Comparison of ENCODE assay signal across 8 cellular contexts in the genomic region with DNA sequence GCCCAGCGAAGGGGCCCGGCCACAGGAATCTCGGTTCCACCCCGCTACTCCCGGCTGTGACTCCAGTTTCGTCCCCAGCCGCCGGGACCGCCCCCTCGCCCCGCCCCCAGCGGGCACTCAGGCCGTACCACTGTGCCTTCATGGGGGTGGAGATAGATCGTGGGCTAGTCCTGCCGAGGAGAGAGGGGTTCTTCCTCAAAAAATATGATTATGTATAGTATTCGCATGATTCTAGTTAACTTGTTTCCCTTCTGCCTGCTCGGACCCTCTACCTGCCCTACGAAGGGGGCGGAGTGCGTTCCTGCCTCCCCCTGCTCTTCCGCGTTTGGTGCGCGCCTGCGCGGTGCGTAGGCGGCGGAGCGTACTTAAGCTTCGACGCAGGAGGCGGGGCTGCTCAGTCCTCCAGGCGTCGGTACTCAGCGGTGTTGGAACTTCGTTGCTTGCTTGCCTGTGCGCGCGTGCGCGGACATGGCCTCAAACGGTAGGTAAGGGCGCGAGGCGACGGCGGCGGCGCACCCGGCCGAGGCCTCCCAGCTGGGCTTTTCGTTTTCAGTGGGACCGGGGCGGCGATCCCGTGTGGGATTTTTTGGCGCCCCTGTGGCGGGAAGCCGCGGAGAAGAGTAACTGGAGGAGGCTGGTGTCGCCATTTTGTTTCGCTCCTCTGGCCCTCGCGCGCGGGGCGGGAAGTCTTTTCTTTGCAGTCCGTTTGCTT. TPM values are rescaled to one million over a fixed set of nuclear protein-coding genes. Genes with fewer than 3 reads are reported as not detected.
DNase-seq lines count a peak whose midpoint lies in the region; ATAC-seq and TF ChIP-seq lines count a peak whose summit lies in the region.

A gene (plus strand): TSS at position 393 of the 712 bp plus-strand sequence. CDS start 76 bp downstream, at position 469.

- peaks cover 6% of the 10 kb centered on the region; the same call in 1 of the 2 replicates for H3K4me1 ChIP-seq in HUES48 (ENCODE audit: control insufficient read depth, insufficient read depth, low read length)
- H3K4me1 ChIP-seq in OCI-LY1 (ENCODE audit: insufficient read depth, low read length, severe bottlenecking) = peaks cover 31% of the 10 kb centered on the region

- H3K9me2 ChIP-seq in OCI-LY1 (ENCODE audit: low read depth, low read length) = no peaks in the 10 kb centered on the region

- peak within 1 kb of the TSS; percentile 97 for H3K9ac ChIP-seq in HUES48 (ENCODE audit: low read depth, low read length)
- H3K9ac ChIP-seq in OCI-LY1 (ENCODE audit: low read length) = peak within 1 kb of the TSS; percentile 89

- H4K20me1 ChIP-seq in OCI-LY1 (ENCODE audit: insufficient read depth, low read length) = peaks cover 7% of the 10 kb centered on the region; the same call in 1 of the 2 replicates

- H3K27me3 ChIP-seq in HUES48 (ENCODE audit: control insufficient read depth, insufficient read depth, low read length) (no peaks in the 10 kb centered on the region), OCI-LY1 (ENCODE audit: insufficient read depth, low read length) (no peaks in the 10 kb centered on the region)

- H3K4me2 ChIP-seq in OCI-LY1 (ENCODE audit: low read length) = peak within 1 kb of the TSS; percentile 94

- H3F3A ChIP-seq in OCI-LY1 (ENCODE audit: insufficient read depth, low read length) = peaks cover 5% of the 10 kb centered on the region; the same call in 1 of the 2 replicates

- H3K4me3 Mint-ChIP-seq in endothelial cell (ENCODE audit: unreplicated experiment) = peak within 1 kb of the TSS; percentile 98

- H3K36me3 ChIP-seq in HUES48 (ENCODE audit: control insufficient read depth, insufficient read depth, low read length) (peaks cover 37% of the 10 kb centered on the region), OCI-LY1 (ENCODE audit: insufficient read depth, low read length) (peaks cover 43% of the 10 kb centered on the region)

- peaks cover 40% of the 10 kb centered on the region for H3K4me1 Mint-ChIP-seq in endothelial cell (ENCODE audit: unreplicated experiment)

- H3K9me3 Mint-ChIP-seq in endothelial cell (ENCODE audit: unreplicated experiment) = no peaks in the 10 kb centered on the region

- H3K4me3 ChIP-seq in HUES48 (ENCODE audit: low read depth, low read length) (peak within 1 kb of the TSS; percentile 85), OCI-LY1 (ENCODE audit: low read depth, low read length, poor library complexity, severe bottlenecking) (peak within 1 kb of the TSS; percentile 75)

- H3K9me3 ChIP-seq in HUES48 (ENCODE audit: control insufficient read depth, insufficient read depth, low read length) (no peaks in the 10 kb centered on the region), OCI-LY1 (ENCODE audit: low read length) (no peaks in the 10 kb centered on the region)

- H2AFZ ChIP-seq in OCI-LY1 (ENCODE audit: low read length) = no peak within 1 kb of the TSS

- DNase-seq in Caki2 (ENCODE audit: low read depth) = peak; percentile 89
- DNase-seq in activated CD8-positive, alpha-beta memory T cell treated with anti-CD3 and anti-CD28 coated beads, Interleukin-2, amount 50 U/mL, for 48 hours = peak; percentile 98
- peak; percentile 85 for DNase-seq in endothelial cell (ENCODE audit: low spot score)
- peak; percentile 90 for DNase-seq in middle frontal gyrus (ENCODE audit: extremely low spot score, low spot score)
- DNase-seq in stimulated activated CD8-positive, alpha-beta memory T cell treated with anti-CD3 and anti-CD28 coated beads, Interleukin-2, amount 100 ng/mL, for 1 hour (ENCODE audit: low read depth in 2 of 2) = peak; percentile 80 to 85

- no peak for TF ChIP-seq CTCF in OCI-LY1 (IDR thresholded peaks at IDR 0.05; ENCODE audit: low read length)
- TF ChIP-seq CTCF in endothelial cell (IDR thresholded peaks at IDR 0.05; ENCODE audit: unreplicated experiment) = no peak

- in situ Hi-C loops in Caki2 (cut with HindIII; ENCODE audit: low pct_unique_long_range_greater_than_20kb, low sequenced_read_pairs) = no loop called here

- peak; percentile 62 for ATAC-seq in GM21423 (IDR thresholded peaks at IDR 0.05; ENCODE audit: unreplicated experiment)

- peak within 1 kb of the TSS; percentile 98 for H3K27ac Mint-ChIP-seq in endothelial cell (ENCODE audit: unreplicated experiment)

- peaks cover 30% of the 10 kb centered on the region for H3K27me3 Mint-ChIP-seq in endothelial cell (ENCODE audit: unreplicated experiment)

- H3K27ac ChIP-seq in HUES48 (ENCODE audit: low read depth, low read length) = peak within 1 kb of the TSS; percentile 96
- peak within 1 kb of the TSS; percentile 88 for H3K27ac ChIP-seq in OCI-LY1 (ENCODE audit: low read depth, low read length, poor library complexity, severe bottlenecking)

- H3K79me2 ChIP-seq in OCI-LY1 (ENCODE audit: insufficient read depth, low read length) = peaks cover 39% of the 10 kb centered on the region

- peaks cover 34% of the 10 kb centered on the region for H3K36me3 Mint-ChIP-seq in endothelial cell (ENCODE audit: low read depth, unreplicated experiment)

RNA-seq across cellular contexts. Expression of the gene that starts here (rescaled TPM):
- 15.3 and 34.6 TPM in 2 replicates for total RNA-seq in Caki2 (2014; rRNA removed; shearing (Covaris generic); ENCODE audit: low replicate concordance)
- total RNA-seq in endothelial cell (ENCODE audit: unreplicated experiment) = 590 TPM

Comparison
In these comparisons a context has a peak if more than half of its experiments do, and no peak if none do; other contexts are left out.
1. Peak in every context shown above with its lines: DNase-seq, ATAC-seq, H3K4me3 ChIP-seq and H3K27ac ChIP-seq.
2. RNA of the gene that starts here (total RNA-seq): 590 TPM in endothelial cell (single experiment); 15.3 to 34.6 TPM in Caki2; every median in the first group is over 10 times any median in the second.